In genomic region chr10:15451137-15452094, GRCh38 we compare ENCODE assay signal across 21 cellular contexts.
"Had no signal": no experiment of that assay in that cellular context is flagged by ENCODE, and none has a peak within 500 bp of the region (broad histone marks: within the 10 kb centered on the region; RNA-seq: fewer than 3 reads in every experiment).

No MANE protein-coding gene starts in this region.

- ATAC-seq: activated CD4-positive, alpha-beta T cell treated with anti-CD3 and anti-CD28 coated beads for 36 hours; activated CD8-positive, alpha-beta memory T cell treated with anti-CD3 and anti-CD28 coated beads, Interleukin-2, amount 10 ng/mL, durations not matched to agents 7 days and 5 days; left ventricle myocardium superior; natural killer cell; stimulated activated naive B cell treated with anti-CD40 and anti-IgM and Interleukin-4, amounts not matched to agents 10 μg/mL and 1 μg/mL and 100 μg/mL, for 72 hours had no signal

- H3K27ac ChIP-seq: dorsolateral prefrontal cortex, hepatocyte, right atrium auricular region, skin epidermis, tibial nerve, uterus, WERI-Rb-1 had no signal

- DNase-seq: activated CD4-positive, alpha-beta memory T cell treated with anti-CD3 and anti-CD28 coated beads for 36 hours; activated CD4-positive, alpha-beta T cell treated with anti-CD3 and anti-CD28 coated beads for 36 hours; activated CD8-positive, alpha-beta memory T cell treated with anti-CD3 and anti-CD28 coated beads, Interleukin-2, amount 10 ng/mL, durations not matched to agents 7 days and 5 days; activated naive CD4-positive, alpha-beta T cell treated with anti-CD3 and anti-CD28 coated beads, Interleukin-2, amount 50 U/mL, for 16 hours; activated T-cell treated with anti-CD3 and anti-CD28 coated beads, Interleukin-2, amount 50 U/mL, for 1 hour; dorsolateral prefrontal cortex; endodermal cell; kidney; left ventricle myocardium superior; natural killer cell; nucleus accumbens; stimulated activated CD4-positive, alpha-beta T cell treated with anti-CD3 and anti-CD28 coated beads, Interleukin-15, amount 100 ng/mL, for 24 hours; stimulated activated CD4-positive, alpha-beta T cell treated with anti-CD3 and anti-CD28 coated beads, Interleukin-4, amount 100 ng/mL, for 1 hour; stimulated activated naive B cell treated with anti-CD40 and anti-IgM and Interleukin-4, amounts not matched to agents 10 μg/mL and 1 μg/mL and 100 μg/mL, for 72 hours; uterus; WERI-Rb-1 had no signal

- FAIRE-seq: astrocyte, kidney had no signal

- H3K4me1 ChIP-seq: right atrium auricular region, tibial nerve, uterus had no signal

- H3K4me3 ChIP-seq: dorsolateral prefrontal cortex, hepatocyte, right atrium auricular region, skin epidermis, tibial nerve, uterus had no signal

- H3K4me2 ChIP-seq: hepatocyte had no signal

- H3K9me3 ChIP-seq: right atrium auricular region, tibial nerve, uterus had no signal

- H3K27me3 ChIP-seq: hepatocyte, right atrium auricular region, tibial nerve, uterus had no signal

- H3K36me3 ChIP-seq: right atrium auricular region, tibial nerve, uterus, WERI-Rb-1 had no signal

- H2AFZ ChIP-seq: hepatocyte had no signal
